ENCODE assay signal across 20 cellular contexts in the genomic region with DNA sequence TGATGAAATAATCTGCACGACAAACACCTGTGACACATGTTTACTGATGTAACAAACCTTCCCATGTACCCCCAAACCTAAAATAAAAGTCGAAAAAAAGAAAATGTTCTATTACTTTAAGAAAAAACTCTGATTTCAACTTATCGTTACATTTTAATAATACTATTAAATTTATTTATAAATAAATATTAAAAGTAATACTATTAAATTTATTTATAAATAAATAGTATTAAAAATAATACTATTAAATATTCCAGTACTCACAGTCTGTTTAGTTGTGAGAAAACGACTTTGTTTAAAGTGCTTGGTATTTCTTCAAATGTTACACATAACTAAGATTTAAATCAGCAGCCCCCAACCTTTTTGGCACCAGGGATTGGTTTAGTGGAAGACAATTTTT.
"Had no signal": no experiment of that assay in that cellular context is flagged by ENCODE, and none has a peak within 500 bp of the region (broad histone marks: within the 10 kb centered on the region; RNA-seq: fewer than 3 reads in every experiment).

No MANE protein-coding gene starts in this region.

- DNase-seq: KBM-7, MG63, NCI-H1092 treated with DMSO at 0.1 percent for 48 hours, NCI-H1436, NCI-H187, NCI-H2029, NCI-H2081 treated with DMSO at 0.1 percent for 48 hours, NCI-H2171, NCI-H226, NCI-H446, NCI-H510A, NCI-H524 treated with DMSO at 0.1 percent for 48 hours, NCI-H69, NCI-H774, PC-3, SHP77, SK-N-SH, SW 1271 had no signal

- H3K9ac ChIP-seq: SK-N-SH had no signal

- H3K27ac ChIP-seq: RWPE1 had no signal

- H3K9me3 ChIP-seq: MG63, SK-N-SH had no signal

- ATAC-seq: Panc1, PC-3 had no signal

- H3K4me3 ChIP-seq: MG63 had no signal

- H3K36me3 ChIP-seq: MG63 had no signal
